ENCODE assay signal across 1 cellular context in genomic region chr20:2872304-2873009, GRCh38.
TF ChIP-seq lines count a peak whose summit lies in the region.

No MANE protein-coding gene starts in this region.

TF ChIP-seq in SK-N-SH, 30 proteins besides CTCF, POLR2A, EP300 and RAD21 (continued from another document):
- TF ChIP-seq MXI1 (IDR thresholded peaks at IDR 0.05; ENCODE audit: low read depth, low read length) (peak; percentile 69; the same call in 1 of the 2 replicates), FOXJ3 (CRISPR knock-in tag; IDR thresholded peaks at IDR 0.05) (no peak)
TF ChIP-seq in SK-N-SH: peak in this region for 3.
